ENCODE assay signal across 8 cellular contexts in the genomic region with DNA sequence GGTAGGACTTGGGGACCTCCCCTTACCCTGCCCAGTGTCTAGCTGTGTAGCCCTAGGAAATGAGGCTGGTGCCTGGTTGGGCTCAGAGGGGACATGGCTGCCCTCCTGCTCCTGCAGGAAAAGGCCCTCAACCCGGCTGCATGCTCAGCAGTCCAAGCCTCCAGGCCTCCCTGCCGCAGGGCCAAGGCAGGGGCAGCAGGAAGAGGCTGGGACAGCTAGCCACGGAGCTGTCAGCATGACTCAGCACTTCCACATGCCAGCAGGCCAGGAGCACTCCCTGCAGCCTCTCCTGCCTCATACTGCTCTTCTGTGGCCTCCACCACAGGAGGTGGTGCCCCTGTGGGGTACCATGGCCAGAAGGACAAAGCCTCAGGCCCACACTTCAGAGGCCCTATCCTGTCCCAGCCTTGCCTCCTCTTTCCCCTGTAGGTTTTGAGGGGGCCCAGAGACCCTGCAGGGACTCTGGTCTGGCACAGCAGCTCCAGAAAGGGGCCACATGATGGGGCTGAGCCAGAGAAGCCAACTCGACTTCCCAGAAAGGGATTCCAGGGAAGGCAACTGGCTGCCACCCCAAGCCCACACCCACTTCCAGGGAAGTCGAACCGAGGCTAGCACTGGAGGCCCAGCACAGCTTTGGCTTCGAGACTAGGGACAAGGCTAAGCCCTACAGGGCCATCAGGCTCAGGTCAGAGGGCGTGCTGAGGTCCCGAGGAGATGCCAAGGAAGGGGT. TPM values are rescaled to one million over a fixed set of nuclear protein-coding genes. Genes with fewer than 3 reads are reported as not detected.
DNase-seq lines count a peak whose midpoint lies in the region; ATAC-seq and TF ChIP-seq lines count a peak whose summit lies in the region.

No MANE protein-coding gene starts in this region.

- H3K4me1 Mint-ChIP-seq in activated naive CD8-positive, alpha-beta T cell treated with anti-CD3 and anti-CD28 coated beads for 36 hours, result no peaks in the 10 kb centered on the region

- H3K27me3 Mint-ChIP-seq in activated naive CD8-positive, alpha-beta T cell treated with anti-CD3 and anti-CD28 coated beads for 36 hours, result no peaks in the 10 kb centered on the region

- peaks cover 12% of the 10 kb centered on the region for H3K36me3 Mint-ChIP-seq in activated naive CD8-positive, alpha-beta T cell treated with anti-CD3 and anti-CD28 coated beads for 36 hours

- peak overlapping the region; percentile 64 for H3K27ac ChIP-seq in HUES64 (ENCODE audit: low read depth, low read length)
- H3K27ac ChIP-seq in psoas muscle, result peak overlapping the region; percentile 6

- H3K4me1 ChIP-seq in HUES64 (ENCODE audit: insufficient read depth, low read length), result no peaks in the 10 kb centered on the region
- H3K4me1 ChIP-seq in psoas muscle, result peaks cover 39% of the 10 kb centered on the region

- 0 out of 2 replicates have a peak overlapping the region, but pooled peaks have one; percentile 22 for H3K9ac ChIP-seq in HUES64 (ENCODE audit: low read depth, low read length)

- H3K36me3 ChIP-seq in HUES64 (ENCODE audit: insufficient read depth, low read length), result peaks cover 98% of the 10 kb centered on the region
- H3K36me3 ChIP-seq in psoas muscle (ENCODE audit: insufficient read depth in 1 of 2, low read depth in 1 of 2), result peaks cover 0 to 99% of the 10 kb centered on the region in 2 donors

- no peak for TF ChIP-seq CTCF in AG09309 (IDR thresholded peaks at IDR 0.05; ENCODE audit: control insufficient read depth, insufficient read depth, low read depth, low read length, missing control alignments)
- no peak for TF ChIP-seq CTCF in psoas muscle (IDR thresholded peaks at IDR 0.05)

- intact Hi-C loops in Right ventricle myocardium inferior (cut with DNase I) (loop anchor here (5.0 kb wide), 1 partner anchor 36 kb away; no protein-coding TSS in a partner anchor), psoas muscle (cut with DNase I) (no loop called here)

- ATAC-seq in Right ventricle myocardium inferior, result peak; percentile 84
- ATAC-seq in psoas muscle, result peak; percentile 70 to 85 (median 76)
- no peak for ATAC-seq in HG03378 (IDR thresholded peaks at IDR 0.05; ENCODE audit: unreplicated experiment)

- no peaks in the 10 kb centered on the region for H3K27me3 ChIP-seq in HUES64 (ENCODE audit: insufficient read depth, low read length)
- no peaks in the 10 kb centered on the region for H3K27me3 ChIP-seq in psoas muscle (ENCODE audit: insufficient read depth in 3 of 3, low read length in 2 of 3)

- H3K4me3 Mint-ChIP-seq in activated naive CD8-positive, alpha-beta T cell treated with anti-CD3 and anti-CD28 coated beads for 36 hours, result no peak overlapping the region

- H3K9me3 ChIP-seq in HUES64 (ENCODE audit: insufficient read depth, low read depth, low read length) (no peaks in the 10 kb centered on the region), psoas muscle (no peaks in the 10 kb centered on the region)

- H3K4me3 ChIP-seq in AG09309 (ENCODE audit: control insufficient read depth, low read depth, low read length) (no peak overlapping the region), HUES64 (ENCODE audit: low read length) (no peak overlapping the region), psoas muscle (no peak overlapping the region)

- H3K9me3 Mint-ChIP-seq in activated naive CD8-positive, alpha-beta T cell treated with anti-CD3 and anti-CD28 coated beads for 36 hours, result no peaks in the 10 kb centered on the region

- H3K27ac Mint-ChIP-seq in activated naive CD8-positive, alpha-beta T cell treated with anti-CD3 and anti-CD28 coated beads for 36 hours, result peak overlapping the region; percentile 38

- 83% methylated on average over 9 of the region's 9 CpGs for WGBS in HUES64
- 59 to 64% (median 64%) methylated on average over 8 to 9 of the region's 9 CpGs for WGBS in psoas muscle, 3 donors

- peak; percentile 74 for DNase-seq in AG09309 (ENCODE audit: low read depth)
- DNase-seq in activated naive CD8-positive, alpha-beta T cell treated with anti-CD3 and anti-CD28 coated beads for 36 hours, result no peak
- DNase-seq in Right ventricle myocardium inferior (ENCODE audit: missing footprints), result peak; percentile 89
- DNase-seq in psoas muscle, result peak; percentile 70 to 72
- no peak for DNase-seq in activated effector memory CD4-positive, alpha-beta T cell treated with anti-CD3 and anti-CD28 coated beads, Interleukin-2, amount 50 U/mL, for 16 hours
- DNase-seq in NCI-H524 treated with DMSO at 0.1 percent for 48 hours (lab: John Stamatoyannopoulos, UW), result no peak

RNA-seq across cellular contexts. Expression of gene TKT, which starts 19.5 kb away (rescaled TPM):
- 729 TPM for polyA plus RNA-seq in HUES64 (2013, experiment 1 of 2)
- polyA plus RNA-seq in HUES64 (2013, experiment 2 of 2), result 799 TPM
- total RNA-seq in activated naive CD8-positive, alpha-beta T cell treated with anti-CD3 and anti-CD28 coated beads for 36 hours, result 100 to 1,000 TPM; 285 to 287 TPM
- 48.1 TPM for total RNA-seq in Right ventricle myocardium inferior
- total RNA-seq in psoas muscle, result 10 to 100 TPM; 16.8 to 51.9 (median 21.2) TPM
- 10 to 100 TPM; 10.5 to 25.6 (median 23.7) TPM for polyA plus RNA-seq in psoas muscle

Comparison
In these comparisons a context has a peak if more than half of its experiments do, and no peak if none do; other contexts are left out.
1. DNase-seq: peak in AG09309 (single experiment), Right ventricle myocardium inferior (single experiment) and psoas muscle (2 of 2); none in activated naive CD8-positive, alpha-beta T cell treated with anti-CD3 and anti-CD28 coated beads for 36 hours (single experiment), activated effector memory CD4-positive, alpha-beta T cell treated with anti-CD3 and anti-CD28 coated beads, Interleukin-2, amount 50 U/mL, for 16 hours (single experiment) and NCI-H524 treated with DMSO at 0.1 percent for 48 hours (single experiment).